ENCODE assay signal across 2 cellular contexts in genomic region chr15:66662522-66662921, GRCh38.
TF ChIP-seq lines count a peak whose summit lies in the region.

No MANE protein-coding gene starts in this region.

TF ChIP-seq in liver, 16 proteins besides CTCF, POLR2A, EP300 and RAD21 (continued from another document):
- TF ChIP-seq ZBTB33 (IDR thresholded peaks at IDR 0.05) (no peak), FOXA2 (IDR thresholded peaks at IDR 0.05) (no peak)

TF ChIP-seq in HepG2, 621 proteins besides CTCF, POLR2A, EP300 and RAD21:
- TF ChIP-seq ZNF687 (CRISPR knock-in tag; IDR thresholded peaks at IDR 0.05) (no peak), CEBPB (IDR thresholded peaks at IDR 0.05; ENCODE audit: borderline replicate concordance, low read depth, low read length) (no peak), FOXK1 (CRISPR knock-in tag; IDR thresholded peaks at IDR 0.05; ENCODE audit: borderline replicate concordance, low read depth) (no peak), KDM2A (CRISPR knock-in tag; IDR thresholded peaks at IDR 0.05; ENCODE audit: borderline replicate concordance, low read depth) (no peak), ZUFSP (CRISPR knock-in tag; IDR thresholded peaks at IDR 0.05; ENCODE audit: borderline replicate concordance) (no peak), WIZ (CRISPR knock-in tag; IDR thresholded peaks at IDR 0.05) (no peak), ZBTB25 (CRISPR knock-in tag; IDR thresholded peaks at IDR 0.05) (no peak), KDM3A (CRISPR knock-in tag; IDR thresholded peaks at IDR 0.05; ENCODE audit: low read depth) (no peak), ZNF275 (CRISPR knock-in tag; IDR thresholded peaks at IDR 0.05; ENCODE audit: borderline replicate concordance) (no peak), TFAP4 (IDR thresholded peaks at IDR 0.05; ENCODE audit: borderline replicate concordance, low read depth) (no peak), ZNF768 (CRISPR knock-in tag; IDR thresholded peaks at IDR 0.05) (no peak), MTF1 (CRISPR knock-in tag; IDR thresholded peaks at IDR 0.05) (no peak), DMAP1 (CRISPR knock-in tag; IDR thresholded peaks at IDR 0.05) (no peak), TOE1 (CRISPR knock-in tag; IDR thresholded peaks at IDR 0.05) (no peak), ZNF432 (CRISPR knock-in tag; IDR thresholded peaks at IDR 0.05; ENCODE audit: borderline replicate concordance) (no peak)
TF ChIP-seq in HepG2: peak in this region for 0.
